1 cellular context compared by ENCODE assay signal in genomic region chr16:4116328-4117249, GRCh38.
TF ChIP-seq lines count a peak whose summit lies in the region.

TSS of gene ADCY9 (minus strand) at chr16:4116442. CDS start at chr16:4115442, 1,000 bp downstream.

TF ChIP-seq in K562, 482 proteins besides CTCF, POLR2A, EP300 and RAD21 (continued from another document):
- TF ChIP-seq REST (CRISPR knock-in tag; IDR thresholded peaks at IDR 0.05; ENCODE audit: low read depth) (0 out of 2 replicates have a peak, but pooled peaks have one; percentile 28), VEZF1 (CRISPR knock-in tag; IDR thresholded peaks at IDR 0.05) (peak; percentile 79), PHF8 (IDR thresholded peaks at IDR 0.05; ENCODE audit: borderline replicate concordance, low read length) (peak; percentile 49; the same call in 1 of the 2 replicates), ZNF766 (CRISPR knock-in tag; conservative IDR thresholded peaks at IDR 0.05) (0 out of 2 replicates have a peak, but pooled peaks have one; percentile 36), ZNF644 (tag; IDR thresholded peaks at IDR 0.05; ENCODE audit: low read depth) (0 out of 2 replicates have a peak, but pooled peaks have one; percentile 71), GTF2A2 (tag; IDR thresholded peaks at IDR 0.05) (no peak), ZBTB11 (CRISPR knock-in tag; IDR thresholded peaks at IDR 0.05) (peak in 1 of 3 experiments; percentile 54; a peak in 1 of 6 replicates), TAL1 (IDR thresholded peaks at IDR 0.05) (no peak), RUNX1 (IDR thresholded peaks at IDR 0.05; ENCODE audit: low read depth) (no peak), ZNF395 (CRISPR knock-in tag; IDR thresholded peaks at IDR 0.05) (peak; percentile 86; the same call in 1 of the 2 replicates), STAG1 (CRISPR knock-in tag; IDR thresholded peaks at IDR 0.05; ENCODE audit: borderline replicate concordance) (peak; percentile 42; the same call in 1 of the 2 replicates), ZBTB17 (CRISPR knock-in tag; IDR thresholded peaks at IDR 0.05) (no peak), POLR2G (IDR thresholded peaks at IDR 0.05; ENCODE audit: low read depth, low read length) (peak; percentile 57), KDM2B (CRISPR knock-in tag; IDR thresholded peaks at IDR 0.05) (0 out of 2 replicates have a peak, but pooled peaks have one; percentile 77), ZNF589 (CRISPR knock-in tag; IDR thresholded peaks at IDR 0.05; ENCODE audit: low read depth) (0 out of 2 replicates have a peak, but pooled peaks have one; percentile 63), ZNF518B (CRISPR knock-in tag; IDR thresholded peaks at IDR 0.05) (no peak), CCNT2 (IDR thresholded peaks at IDR 0.05; ENCODE audit: borderline replicate concordance, extremely low read depth, insufficient read length, low read depth, low read length) (peak; percentile 20), CXXC5 (CRISPR knock-in tag; IDR thresholded peaks at IDR 0.05) (no peak; the same call in none of the 2 replicates), ATF7 (IDR thresholded peaks at IDR 0.05) (0 out of 2 replicates have a peak, but pooled peaks have one; percentile 19), MAX (CRISPR knock-in tag; IDR thresholded peaks at IDR 0.05) (0 out of 2 replicates have a peak, but pooled peaks have one; percentile 31), HMG20A (CRISPR knock-in tag; conservative IDR thresholded peaks at IDR 0.05) (no peak), EHMT2 (IDR thresholded peaks at IDR 0.05) (no peak), E2F4 (CRISPR knock-in tag; IDR thresholded peaks at IDR 0.05; ENCODE audit: low read depth) (no peak), CEBPG (CRISPR knock-in tag; IDR thresholded peaks at IDR 0.05) (no peak), CEBPG (tag; conservative IDR thresholded peaks at IDR 0.05 in 1 of 2, IDR thresholded peaks at IDR 0.05 in 1 of 2) (no peak), BACH1 (tag; IDR thresholded peaks at IDR 0.05) (no peak)
